In the genomic region with DNA sequence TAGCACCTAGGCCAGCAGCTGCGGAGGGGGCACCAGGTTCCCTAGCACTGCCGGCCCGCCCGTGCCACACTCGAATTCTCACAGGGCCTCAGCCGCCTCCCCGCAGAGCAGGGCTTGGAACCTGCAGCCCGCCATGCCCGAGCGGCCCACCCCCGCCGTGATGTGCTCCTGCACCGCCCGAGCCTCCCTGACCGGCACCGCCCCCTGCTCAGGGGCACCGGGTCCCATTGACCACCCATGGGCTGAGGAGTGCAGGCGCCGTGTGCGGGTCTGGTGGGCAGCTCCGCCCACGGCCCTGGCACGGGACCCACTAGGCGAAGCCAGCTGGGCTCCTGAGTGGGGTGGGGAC, we compare ENCODE assay signal across 21 cellular contexts. TPM values are rescaled to one million over a fixed set of nuclear protein-coding genes. Genes with fewer than 3 reads are reported as not detected.
DNase-seq lines count a peak whose midpoint lies in the region; ATAC-seq, FAIRE-seq and TF ChIP-seq lines count a peak whose summit lies in the region.
"Had no signal": no experiment of that assay in that cellular context is flagged by ENCODE, and none has a peak within 500 bp of the region (broad histone marks: within the 10 kb centered on the region; RNA-seq: fewer than 3 reads in every experiment).

No MANE protein-coding gene starts in this region.

- no peaks in the 10 kb centered on the region for H3F3A ChIP-seq in neural progenitor cell (ENCODE audit: low read depth)

- no peaks in the 10 kb centered on the region for H3K27me3 ChIP-seq in WERI-Rb-1 (ENCODE audit: insufficient read depth, low read depth, severe bottlenecking)
- H3K27me3 ChIP-seq in HepG2 (ENCODE audit: control insufficient read depth in 1 of 2, insufficient read depth in 2 of 2, low read length in 2 of 2), result peaks cover 3 to 18% of the 10 kb centered on the region in 2 experiments; a peak in 2 of 5 replicates
- no peaks in the 10 kb centered on the region for H3K27me3 ChIP-seq in neural progenitor cell
- H3K27me3 ChIP-seq: BE2C had no signal

- peak overlapping the region; percentile 73 for H3K27ac ChIP-seq in WERI-Rb-1
- H3K27ac ChIP-seq in HepG2 (ENCODE audit: extremely low read length, insufficient read depth, low read length), result no peak overlapping the region
- no peak overlapping the region for H3K27ac ChIP-seq in neural progenitor cell

- peaks cover 7% of the 10 kb centered on the region for H3K9me3 Mint-ChIP-seq in HFFc6
- no peaks in the 10 kb centered on the region for H3K9me3 Mint-ChIP-seq in stimulated activated naive CD8-positive, alpha-beta T cell treated with anti-CD3 and anti-CD28 coated beads, Interleukin-15, amount 100 ng/mL, for 72 hours
- peaks cover 4% of the 10 kb centered on the region for H3K9me3 Mint-ChIP-seq in neural progenitor cell
- H3K9me3 Mint-ChIP-seq in endothelial cell (ENCODE audit: unreplicated experiment), result no peaks in the 10 kb centered on the region
- H3K9me3 Mint-ChIP-seq: CD4-positive, alpha-beta T cell had no signal

- no TSS peak for BruUV-seq in HepG2 (replicated peaks; lab: Mats Ljungman, UMichigan)

- H3K9ac ChIP-seq in HepG2 (ENCODE audit: insufficient read depth, low read depth, low read length) (no peak overlapping the region), neural progenitor cell (no peak overlapping the region)

- in situ Hi-C loops in HepG2 (cut with HindIII; ENCODE audit: extremely low pct_ligation_motif_present, low pct_unique_long_range_greater_than_20kb), result no loop called here

- CTCF ChIA-PET in HepG2 (lab: Yijun Ruan, JAX; ENCODE audit: low intra/inter-chr PET ratio, low total read pairs), result no interaction called here

- H3K4me1 ChIP-seq in HepG2 (ENCODE audit: insufficient read depth, low read length), result no peaks in the 10 kb centered on the region
- H3K4me1 ChIP-seq in neural progenitor cell, result peaks cover 5% of the 10 kb centered on the region
- H3K4me1 ChIP-seq: BE2C, Caco-2 had no signal

- no peak for TF ChIP-seq RAD21 in HepG2 (CRISPR knock-in tag; IDR thresholded peaks at IDR 0.05)

- H3K36me3 Mint-ChIP-seq in HFFc6 (ENCODE audit: low read depth) (0 out of 2 replicates have a peak, but pooled peaks cover 5% of the 10 kb centered on the region), neural progenitor cell (no peaks in the 10 kb centered on the region), endothelial cell (ENCODE audit: low read depth, unreplicated experiment) (no peaks in the 10 kb centered on the region)
- H3K36me3 Mint-ChIP-seq: IgD-negative memory B cell had no signal

- H3K27me3 Mint-ChIP-seq in HFFc6 (ENCODE audit: insufficient read depth) (peaks cover 15% of the 10 kb centered on the region), neural progenitor cell (ENCODE audit: insufficient read depth, low read depth) (peaks cover 3% of the 10 kb centered on the region), endothelial cell (ENCODE audit: unreplicated experiment) (peaks cover 3% of the 10 kb centered on the region)
- H3K27me3 Mint-ChIP-seq in stimulated activated naive CD8-positive, alpha-beta T cell treated with anti-CD3 and anti-CD28 coated beads, Interleukin-15, amount 100 ng/mL, for 72 hours, result peaks cover 11% of the 10 kb centered on the region
- H3K27me3 Mint-ChIP-seq: CD4-positive, alpha-beta T cell; IgD-negative memory B cell had no signal

- intact Hi-C loops in HepG2 (cut with micrococcal nuclease; ENCODE audit: unreplicated experiment), result no loop called here

- H3K36me3 ChIP-seq in WERI-Rb-1 (no peaks in the 10 kb centered on the region), HepG2 (replicated peaks in 1 of 2; ENCODE audit: control insufficient read depth in 1 of 2, insufficient read depth in 2 of 2, low read length in 2 of 2) (no peaks in the 10 kb centered on the region), neural progenitor cell (no peaks in the 10 kb centered on the region)
- H3K36me3 ChIP-seq: BE2C had no signal

- TF ChIP-seq EP300 in HepG2 (IDR thresholded peaks at IDR 0.05; ENCODE audit: low read depth in 2 of 2, low read length in 2 of 2) (no peak), HepG2 (CRISPR knock-in tag; IDR thresholded peaks at IDR 0.05; ENCODE audit: borderline replicate concordance) (no peak)

- TF ChIP-seq POLR2A in HepG2 (IDR thresholded peaks at IDR 0.05; ENCODE audit: insufficient read depth in 1 of 2, low read depth in 2 of 2, low read length in 2 of 2), result no peak

- H3K9me3 ChIP-seq in WERI-Rb-1 (ENCODE audit: severe bottlenecking) (peaks cover 9% of the 10 kb centered on the region), HepG2 (ENCODE audit: low read length) (no peaks in the 10 kb centered on the region), neural progenitor cell (ENCODE audit: low read depth) (no peaks in the 10 kb centered on the region)
- H3K9me3 ChIP-seq: BE2C, Caco-2 had no signal

- H3K27ac Mint-ChIP-seq in HFFc6, result no peak overlapping the region
- H3K27ac Mint-ChIP-seq in stimulated activated naive CD8-positive, alpha-beta T cell treated with anti-CD3 and anti-CD28 coated beads, Interleukin-15, amount 100 ng/mL, for 72 hours, result no peak overlapping the region
- H3K27ac Mint-ChIP-seq in neural progenitor cell, result no peak overlapping the region
- H3K27ac Mint-ChIP-seq in endothelial cell (ENCODE audit: unreplicated experiment), result no peak overlapping the region
- H3K27ac Mint-ChIP-seq: CD4-positive, alpha-beta T cell; GM23338; IgD-negative memory B cell had no signal

- no CpG with 5 or more reads among the region's 24 CpGs for WGBS in HepG2 (ENCODE audit: low lambda C conversion rate)

- DNase-seq in HFFc6 (no peak), WERI-Rb-1 (no peak), HepG2 (ENCODE audit: low spot score) (no peak), neural progenitor cell (ENCODE audit: low spot score) (no peak), endothelial cell (ENCODE audit: low spot score) (no peak)
- no peak for DNase-seq in stimulated activated naive CD8-positive, alpha-beta T cell treated with anti-CD3 and anti-CD28 coated beads, Interleukin-15, amount 100 ng/mL, for 72 hours
- no peak for DNase-seq in central memory CD4-positive, alpha-beta T cell
- DNase-seq: ACHN; BE2C; C1 segment of cervical spinal cord; Caco-2; CD4-positive, alpha-beta T cell; HCEC 1CT had no signal

- ATAC-seq in HepG2, result no peak
- peak; percentile 62 for ATAC-seq in stimulated activated naive CD8-positive, alpha-beta T cell treated with anti-CD3 and anti-CD28 coated beads, Interleukin-15, amount 100 ng/mL, for 72 hours
- ATAC-seq: GM23338 had no signal

- H3K4me1 Mint-ChIP-seq in HFFc6 (ENCODE audit: low read depth) (no peaks in the 10 kb centered on the region), neural progenitor cell (peaks cover 11% of the 10 kb centered on the region), endothelial cell (ENCODE audit: unreplicated experiment) (peaks cover 5% of the 10 kb centered on the region)
- peaks cover 33% of the 10 kb centered on the region for H3K4me1 Mint-ChIP-seq in stimulated activated naive CD8-positive, alpha-beta T cell treated with anti-CD3 and anti-CD28 coated beads, Interleukin-15, amount 100 ng/mL, for 72 hours
- H3K4me1 Mint-ChIP-seq: GM23338 had no signal

- H3K4me3 Mint-ChIP-seq in HFFc6, result no peak overlapping the region
- no peak overlapping the region for H3K4me3 Mint-ChIP-seq in stimulated activated naive CD8-positive, alpha-beta T cell treated with anti-CD3 and anti-CD28 coated beads, Interleukin-15, amount 100 ng/mL, for 72 hours
- H3K4me3 Mint-ChIP-seq in neural progenitor cell, result no peak overlapping the region
- H3K4me3 Mint-ChIP-seq in endothelial cell (ENCODE audit: unreplicated experiment), result no peak overlapping the region
- H3K4me3 Mint-ChIP-seq: CD4-positive, alpha-beta T cell; GM23338; IgD-negative memory B cell had no signal

- POLR2A ChIA-PET in HepG2 (lab: Yijun Ruan, JAX), result no interaction called here

- no peak for FAIRE-seq in HepG2 (lab: Jason Lieb, UNC)
- FAIRE-seq: A204.1, D721Med, G401.6, GM18507, H54, HTR-8/SVneo had no signal

- H3K79me2 ChIP-seq in HepG2 (ENCODE audit: insufficient read depth, low read length) (no peaks in the 10 kb centered on the region), neural progenitor cell (ENCODE audit: low read depth) (no peaks in the 10 kb centered on the region)

- H3K4me3 ChIP-seq in WERI-Rb-1 (ENCODE audit: low read depth, low read length) (no peak overlapping the region), HepG2 (replicated peaks in 1 of 3; ENCODE audit: insufficient read depth in 1 of 3, low read depth in 2 of 3, low read length in 3 of 3) (no peak overlapping the region), neural progenitor cell (no peak overlapping the region)
- H3K4me3 ChIP-seq: GM23338 had no signal

- no peaks in the 10 kb centered on the region for H4K20me1 ChIP-seq in HepG2 (ENCODE audit: insufficient read depth, low read length)
- H4K20me1 ChIP-seq in neural progenitor cell (ENCODE audit: low read depth), result no peaks in the 10 kb centered on the region

- TF ChIP-seq CTCF in HFFc6 (IDR thresholded peaks at IDR 0.05), result 0 out of 2 replicates have a peak, but pooled peaks have one; percentile 1
- no peak for TF ChIP-seq CTCF in WERI-Rb-1 (IDR thresholded peaks at IDR 0.05; ENCODE audit: low read depth, low read length)
- TF ChIP-seq CTCF in HepG2 (CRISPR knock-in tag; IDR thresholded peaks at IDR 0.05), result no peak
- no peak for TF ChIP-seq CTCF in neural progenitor cell (IDR thresholded peaks at IDR 0.05)
- no peak for TF ChIP-seq CTCF in endothelial cell (IDR thresholded peaks at IDR 0.05; ENCODE audit: unreplicated experiment)

- H3K4me2 ChIP-seq in HepG2 (ENCODE audit: low read depth, low read length), result no peak overlapping the region
- no peak overlapping the region for H3K4me2 ChIP-seq in neural progenitor cell
- H3K4me2 ChIP-seq: GM23338 had no signal

- no peak overlapping the region for H2AFZ ChIP-seq in HepG2 (ENCODE audit: low read length)
- H2AFZ ChIP-seq in neural progenitor cell (replicated peaks), result no peak overlapping the region
- H2AFZ ChIP-seq: GM23338 had no signal

RNA-seq across cellular contexts. Expression of a gene that starts 35.4 kb away (rescaled TPM):
- total RNA-seq in HFFc6 (2021; fragmentation: NEBNext Ultra II Directional; extraction: Animal tissue kit (Norgen Biotek cat#: 25700)), result not detected
- total RNA-seq in HepG2 (2016; rRNA removed; fragmentation: Illumina TruSeq; extraction: Trizol), result not detected in 2 replicates
- total RNA-seq in HepG2 (2016; cell fraction: cytosol; rRNA removed; fragmentation: Illumina TruSeq; extraction: Trizol; ENCODE audit: low read depth), result not detected in 2 replicates
- not detected in 2 replicates for total RNA-seq in HepG2 (2016; cell fraction: insoluble cytoplasmic fraction; rRNA removed; fragmentation: Illumina TruSeq; extraction: Trizol)
- not detected in 2 replicates for total RNA-seq in HepG2 (2016; cell fraction: membrane; rRNA removed; fragmentation: Illumina TruSeq; extraction: Trizol)
- not detected in 2 replicates for total RNA-seq in HepG2 (2016; cell fraction: nucleus; rRNA removed; fragmentation: Illumina TruSeq; extraction: Trizol)
- not detected in 2 replicates for polyA plus RNA-seq in HepG2 (2011; rRNA removed)
- polyA plus RNA-seq in HepG2 (2011; cell fraction: cytosol; rRNA removed), result 0.03 TPM in 1 of 2 replicates, not detected in the other
- not detected in 2 replicates for polyA plus RNA-seq in HepG2 (2011; cell fraction: nucleus; rRNA removed)
- polyA plus RNA-seq in HepG2 (2012), result not detected in 2 replicates
- not detected in 2 replicates for polyA plus RNA-seq in HepG2 (2016; cell fraction: cytosol; fragmentation: Illumina TruSeq; extraction: Trizol; ENCODE audit: low read depth)
- polyA plus RNA-seq in HepG2 (2016; cell fraction: insoluble cytoplasmic fraction; fragmentation: Illumina TruSeq; extraction: Trizol; ENCODE audit: low read depth), result not detected in 2 replicates
- polyA plus RNA-seq in HepG2 (2016; cell fraction: membrane; fragmentation: Illumina TruSeq; extraction: Trizol; ENCODE audit: low read depth), result not detected in 2 replicates
- not detected in 2 replicates for polyA plus RNA-seq in HepG2 (2016; cell fraction: nucleus; fragmentation: Illumina TruSeq; extraction: Trizol; ENCODE audit: insufficient read depth, low read depth)
- not detected in 2 replicates for polyA minus RNA-seq in HepG2 (2011; rRNA and poly(A)+ RNA removed; ENCODE audit: low replicate concordance)
- polyA minus RNA-seq in HepG2 (2011; cell fraction: cytosol; rRNA and poly(A)+ RNA removed), result not detected in 2 replicates
- polyA minus RNA-seq in HepG2 (2011; cell fraction: nucleus; rRNA and poly(A)+ RNA removed), result not detected in 2 replicates
- not detected in 2 replicates for total RNA-seq in neural progenitor cell (ENCODE audit: low replicate concordance)
- 0.41 TPM for total RNA-seq in endothelial cell (ENCODE audit: unreplicated experiment)
- total RNA-seq: Caco-2; CD4-positive, alpha-beta T cell; GM23338 had no signal
- polyA plus RNA-seq: IgD-negative memory B cell had no signal
